22 cellular contexts compared by ENCODE assay signal in the genomic region with DNA sequence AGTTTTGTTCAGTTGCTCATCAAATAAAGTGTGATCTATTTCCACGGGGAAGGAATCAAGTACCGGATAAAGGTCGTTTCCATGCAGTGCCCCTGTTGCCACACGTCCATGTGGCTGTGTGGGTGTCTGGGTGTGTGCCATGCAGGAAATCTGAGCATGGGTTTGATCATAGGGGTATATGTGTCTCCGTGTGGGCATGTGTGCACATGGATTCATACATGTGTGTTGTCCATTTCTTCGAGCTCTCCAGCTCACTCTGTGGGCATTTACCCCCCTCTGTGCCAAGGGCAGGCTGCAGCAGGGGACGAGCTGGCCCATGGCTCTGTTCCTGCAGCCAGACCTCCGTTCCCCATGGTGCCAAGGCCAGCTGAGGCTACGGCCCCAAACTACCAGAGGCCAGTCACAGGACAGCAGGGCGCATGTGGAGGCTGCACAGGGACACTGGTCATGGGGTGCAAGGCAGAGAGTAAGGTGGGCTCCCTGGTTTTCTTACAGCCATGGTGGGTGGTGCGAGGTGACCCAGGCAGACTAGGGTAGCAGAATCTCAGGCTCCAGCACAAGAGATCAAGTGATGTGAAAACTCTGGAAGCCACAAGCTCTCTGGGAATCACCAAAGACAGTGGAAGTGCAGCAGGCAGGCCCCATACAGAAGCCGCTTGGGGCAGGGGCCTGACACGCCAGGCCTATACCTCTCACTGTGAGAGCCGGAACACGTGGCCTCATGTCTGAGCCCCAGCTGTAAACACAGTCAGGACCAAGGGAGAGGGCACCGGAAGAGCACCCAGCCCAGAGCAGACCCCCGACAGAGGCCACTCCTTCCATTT.
DNase-seq lines count a peak whose midpoint lies in the region; ATAC-seq, FAIRE-seq and TF ChIP-seq lines count a peak whose summit lies in the region.
"Had no signal": no experiment of that assay in that cellular context is flagged by ENCODE, and none has a peak within 500 bp of the region (broad histone marks: within the 10 kb centered on the region; RNA-seq: fewer than 3 reads in every experiment).

No MANE protein-coding gene starts in this region.

- no peak overlapping the region for H3K18ac ChIP-seq in H1 (ENCODE audit: extremely low read depth, low read length)

- no peak overlapping the region for H3K9ac ChIP-seq in H1 (replicated peaks in 1 of 4; ENCODE audit: extremely low read depth in 1 of 4, low read depth in 3 of 4, low read length in 3 of 4)

- no peak for TF ChIP-seq RAD21 in H1 (IDR thresholded peaks at IDR 0.05 in 1 of 2, conservative IDR thresholded peaks at IDR 0.05 in 1 of 2; ENCODE audit: low read depth in 2 of 2, low read length in 2 of 2)

- no peak overlapping the region for H2AFZ ChIP-seq in H1 (ENCODE audit: low read length)

- CTCF ChIA-PET in H1 (lab: Charles Lee; ENCODE audit: partially characterized antibody) = interaction anchor here (0.6 kb wide), 1 partner anchor 9 kb away, joined by 3 read pairs; no protein-coding TSS in a partner anchor

- H3K9me3 ChIP-seq in right atrium auricular region = peaks cover 4 to 11% of the 10 kb centered on the region in 2 donors
- no peaks in the 10 kb centered on the region for H3K9me3 ChIP-seq in H1 (ENCODE audit: insufficient read depth in 2 of 2, low read depth in 1 of 2, low read length in 1 of 2)
- H3K9me3 ChIP-seq: A549, HAP-1, SJSA1 had no signal

- no peaks in the 10 kb centered on the region for H3K27me3 Mint-ChIP-seq in osteocyte (ENCODE audit: unreplicated experiment)
- H3K27me3 Mint-ChIP-seq in natural killer cell treated with Interleukin-12 subunit alpha and Interleukin-12 subunit beta and Interleukin-15 and Interleukin-18, amount 100 ng/mL, for 72 hours = peaks cover 2 to 28% of the 10 kb centered on the region in 2 donors

- peak overlapping the region; percentile 17; the same call in 1 of the 2 replicates for H2BK12ac ChIP-seq in H1 (ENCODE audit: low read depth, low read length)

- 88% methylated on average over 16 of the region's 17 CpGs; no CpG with 5 or more reads in 1 of the 2 experiments for WGBS in H1 (ENCODE audit: extremely low coverage in 1 of 2, insufficient coverage in 1 of 2, insufficient read length in 1 of 2, insufficient replicate concordance in 2 of 2, low coverage in 1 of 2, low lambda C conversion rate in 2 of 2, missing lambda C conversion rate in 1 of 2), 2 experiments

- H3K4ac ChIP-seq in H1 (replicated peaks; ENCODE audit: insufficient read length, low read depth, low read length) = no peak overlapping the region

- no peaks in the 10 kb centered on the region for H3K79me1 ChIP-seq in H1 (ENCODE audit: low read depth, low read length)

- H3K56ac ChIP-seq in H1 (replicated peaks; ENCODE audit: insufficient read length, low read depth, low read length) = no peak overlapping the region

- no peak for TF ChIP-seq EP300 in H1 (IDR thresholded peaks at IDR 0.05; ENCODE audit: borderline replicate concordance in 1 of 2, low read depth in 2 of 2, low read length in 2 of 2)

- no peak overlapping the region for H3K23ac ChIP-seq in H1 (ENCODE audit: insufficient read length)

- no peak overlapping the region for H4K8ac ChIP-seq in H1 (ENCODE audit: extremely low read depth, insufficient read depth, low read length)

- FAIRE-seq in H1 (lab: Jason Lieb, UNC) = no peak
- FAIRE-seq: A549, RCC 7860 had no signal

- H3K4me3 Mint-ChIP-seq in osteocyte (ENCODE audit: unreplicated experiment) = no peak overlapping the region
- H3K4me3 Mint-ChIP-seq in natural killer cell treated with Interleukin-12 subunit alpha and Interleukin-12 subunit beta and Interleukin-15 and Interleukin-18, amount 100 ng/mL, for 72 hours = no peak overlapping the region
- H3K4me3 Mint-ChIP-seq: B cell had no signal

- H3K36me3 ChIP-seq in right atrium auricular region (no peaks in the 10 kb centered on the region), H1 (ENCODE audit: control insufficient read depth in 2 of 4, insufficient read depth in 4 of 4, low read length in 3 of 4) (no peaks in the 10 kb centered on the region)
- H3K36me3 ChIP-seq: HAP-1, SJSA1 had no signal

- POLR2A ChIA-PET in H1 (lab: Charles Lee; ENCODE audit: partially characterized antibody) = no interaction called here

- H4K5ac ChIP-seq in H1 (ENCODE audit: insufficient read length, low read depth, low read length) = no peak overlapping the region

- H2BK120ac ChIP-seq in H1 (replicated peaks; ENCODE audit: low read depth, low read length) = no peak overlapping the region

- no peak for ATAC-seq in Right ventricle myocardium superior (ENCODE audit: poor library complexity)
- ATAC-seq in natural killer cell treated with Interleukin-12 subunit alpha and Interleukin-12 subunit beta and Interleukin-15 and Interleukin-18, amount 100 ng/mL, for 72 hours = no peak
- no peak for ATAC-seq in HG02852 (IDR thresholded peaks at IDR 0.05; ENCODE audit: unreplicated experiment)
- ATAC-seq: A549 had no signal

- H3K9me3 Mint-ChIP-seq in osteocyte (ENCODE audit: unreplicated experiment) = peaks cover 8% of the 10 kb centered on the region
- peaks cover 7% of the 10 kb centered on the region for H3K9me3 Mint-ChIP-seq in natural killer cell treated with Interleukin-12 subunit alpha and Interleukin-12 subunit beta and Interleukin-15 and Interleukin-18, amount 100 ng/mL, for 72 hours

- no peak for TF ChIP-seq POLR2A in H1 (IDR thresholded peaks at IDR 0.05; ENCODE audit: control extremely low read depth in 1 of 2, low read depth in 2 of 2, low read length in 2 of 2)

- no peak for TF ChIP-seq CTCF in right atrium auricular region (IDR thresholded peaks at IDR 0.05)
- no peak for TF ChIP-seq CTCF in H1 (IDR thresholded peaks at IDR 0.05; ENCODE audit: control extremely low read depth in 1 of 3, insufficient read depth in 1 of 3, low read depth in 1 of 3, low read length in 3 of 3)
- no peak for TF ChIP-seq CTCF in osteocyte (IDR thresholded peaks at IDR 0.05)

- no peak overlapping the region for H4K91ac ChIP-seq in H1 (replicated peaks; ENCODE audit: insufficient read length, low read length)

- H3K27me3 ChIP-seq in right atrium auricular region (no peaks in the 10 kb centered on the region), H1 (replicated peaks in 1 of 4; ENCODE audit: control insufficient read depth in 3 of 4, extremely low read depth in 1 of 4, insufficient read depth in 3 of 4, low read length in 3 of 4) (no peaks in the 10 kb centered on the region)

- no peak overlapping the region for H3K27ac Mint-ChIP-seq in osteocyte (ENCODE audit: unreplicated experiment)
- H3K27ac Mint-ChIP-seq in natural killer cell treated with Interleukin-12 subunit alpha and Interleukin-12 subunit beta and Interleukin-15 and Interleukin-18, amount 100 ng/mL, for 72 hours = no peak overlapping the region
- H3K27ac Mint-ChIP-seq: B cell had no signal

- H3K4me1 ChIP-seq in right atrium auricular region (no peaks in the 10 kb centered on the region), H1 (replicated peaks in 1 of 4; ENCODE audit: control insufficient read depth in 3 of 4, insufficient read depth in 4 of 4, low read length in 3 of 4) (peaks cover 0 to 3% (median 2%) of the 10 kb centered on the region in 4 experiments; a peak in 2 of 7 replicates)
- H3K4me1 ChIP-seq: A549, HAP-1, SJSA1 had no signal

- peaks cover 0 to 5% of the 10 kb centered on the region in 2 experiments for H4K20me1 ChIP-seq in H1 (replicated peaks in 1 of 2; ENCODE audit: control insufficient read depth in 1 of 2, insufficient read depth in 2 of 2, low read length in 2 of 2)

- no peak overlapping the region for H2BK20ac ChIP-seq in H1 (ENCODE audit: low read length)

- no peak overlapping the region for H3K14ac ChIP-seq in H1 (ENCODE audit: insufficient read length)

- no peak overlapping the region for H2AK5ac ChIP-seq in H1 (ENCODE audit: low read depth, low read length)

- H3K23me2 ChIP-seq in H1 (ENCODE audit: low read depth, low read length) = no peaks in the 10 kb centered on the region

- H3K79me2 ChIP-seq in H1 (ENCODE audit: control insufficient read depth in 1 of 2, insufficient read depth in 2 of 2, low read length in 2 of 2) = no peaks in the 10 kb centered on the region

- no peak overlapping the region for H3K27ac ChIP-seq in right atrium auricular region
- H3K27ac ChIP-seq in H1 (ENCODE audit: low read depth, low read length) = no peak overlapping the region
- H3K27ac ChIP-seq: A549, HL-60, SJSA1 had no signal

- no peaks in the 10 kb centered on the region for H3K36me3 Mint-ChIP-seq in osteocyte (ENCODE audit: unreplicated experiment)
- H3K36me3 Mint-ChIP-seq in natural killer cell treated with Interleukin-12 subunit alpha and Interleukin-12 subunit beta and Interleukin-15 and Interleukin-18, amount 100 ng/mL, for 72 hours = peaks cover 12% of the 10 kb centered on the region

- H3K4me3 ChIP-seq in right atrium auricular region (no peak overlapping the region), H1 (ENCODE audit: extremely low read depth in 1 of 4, insufficient read depth in 2 of 4, low read depth in 3 of 4, low read length in 4 of 4) (no peak overlapping the region)
- H3K4me3 ChIP-seq: A549, HAP-1, SJSA1 had no signal

- no peak overlapping the region for H2BK15ac ChIP-seq in H1 (ENCODE audit: low read length)

- intact Hi-C loops in Right ventricle myocardium superior (cut with DNase I) = no loop called here

- H3K4me2 ChIP-seq in H1 (ENCODE audit: insufficient read depth in 1 of 2, low read depth in 2 of 2, low read length in 2 of 2) = no peak overlapping the region
- H3K4me2 ChIP-seq: A549 had no signal

- H2BK5ac ChIP-seq in H1 (ENCODE audit: low read depth, low read length) = no peak overlapping the region

- no peaks in the 10 kb centered on the region for H3K4me1 Mint-ChIP-seq in osteocyte (ENCODE audit: unreplicated experiment)
- no peaks in the 10 kb centered on the region for H3K4me1 Mint-ChIP-seq in natural killer cell treated with Interleukin-12 subunit alpha and Interleukin-12 subunit beta and Interleukin-15 and Interleukin-18, amount 100 ng/mL, for 72 hours (ENCODE audit: low read depth in 2 of 2)
- H3K4me1 Mint-ChIP-seq: B cell had no signal

- peak; percentile 40 for DNase-seq in right atrium auricular region (ENCODE audit: low spot score)
- DNase-seq in Right ventricle myocardium superior = no peak
- peak in 1 of 2 experiments; percentile 30 for DNase-seq in H1 (ENCODE audit: low read depth in 1 of 2, low spot score in 2 of 2)
- peak; percentile 67 for DNase-seq in osteocyte (ENCODE audit: extremely low spot score, unreplicated experiment)
- no peak for DNase-seq in NK-92 (lab: John Stamatoyannopoulos, UW; ENCODE audit: unreplicated experiment)
- no peak for DNase-seq in natural killer cell treated with Interleukin-12 subunit alpha and Interleukin-12 subunit beta and Interleukin-15 and Interleukin-18, amount 100 ng/mL, for 72 hours (ENCODE audit: low spot score)
- DNase-seq: DMS79, KBM-7, NCI-H1092, NCI-H1436, NCI-H187 treated with DMSO at 0.1 percent for 48 hours, NCI-H226, NCI-H524, NCI-H774, OCI-M1 had no signal

TF ChIP-seq in H1, 55 proteins besides CTCF, POLR2A, EP300 and RAD21 (continues in another document):
- TF ChIP-seq SIN3A (conservative IDR thresholded peaks at IDR 0.05 in 1 of 2, IDR thresholded peaks at IDR 0.05 in 1 of 2; ENCODE audit: low read depth in 1 of 2, low read length in 2 of 2) = no peak
- no peak for TF ChIP-seq JUN (IDR thresholded peaks at IDR 0.05; ENCODE audit: low read depth, low read length)
- TF ChIP-seq, protein P1, sequence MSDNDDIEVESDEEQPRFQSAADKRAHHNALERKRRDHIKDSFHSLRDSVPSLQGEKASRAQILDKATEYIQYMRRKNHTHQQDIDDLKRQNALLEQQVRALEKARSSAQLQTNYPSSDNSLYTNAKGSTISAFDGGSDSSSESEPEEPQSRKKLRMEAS (IDR thresholded peaks at IDR 0.05) = no peak

Comparison
In these comparisons a context has a peak if more than half of its experiments do, and no peak if none do; other contexts are left out.
1. DNase-seq: peak in right atrium auricular region (single experiment) and osteocyte (single experiment); none in Right ventricle myocardium superior (single experiment), NK-92 (single experiment) and natural killer cell treated with Interleukin-12 subunit alpha and Interleukin-12 subunit beta and Interleukin-15 and Interleukin-18, amount 100 ng/mL, for 72 hours (single experiment).